8 cellular contexts compared by ENCODE assay signal in the genomic region with DNA sequence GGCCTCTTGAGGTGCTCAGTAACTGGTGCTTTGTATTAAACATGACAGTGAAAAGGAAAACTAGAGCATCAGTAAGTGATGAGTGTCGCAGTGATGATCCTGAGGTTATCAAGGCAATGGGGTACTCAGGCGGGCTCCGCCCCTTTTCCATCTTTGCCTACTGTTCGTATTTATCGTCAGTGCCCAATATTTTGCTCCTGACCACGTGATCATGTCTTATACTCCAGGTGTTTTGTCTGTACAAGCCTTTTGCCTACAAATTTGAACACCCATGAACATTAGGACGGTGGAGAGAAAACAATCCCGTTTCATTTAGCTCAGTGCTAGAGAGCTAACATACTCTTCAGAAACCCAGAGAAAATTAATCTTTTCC. TPM values are rescaled to one million over a fixed set of nuclear protein-coding genes. Genes with fewer than 3 reads are reported as not detected.
DNase-seq lines count a peak whose midpoint lies in the region; ATAC-seq and TF ChIP-seq lines count a peak whose summit lies in the region.
"Not testable (repeated sequence)": the region's sequence is repeated elsewhere in the genome, so short reads cannot be mapped to it uniquely, and the experiment has no call there.

No MANE protein-coding gene starts in this region.

- H3K4me3 Mint-ChIP-seq in activated naive CD4-positive, alpha-beta T cell treated with anti-CD3 and anti-CD28 coated beads for 36 hours, result peak overlapping the region; percentile 84

- peak overlapping the region; percentile 89 for H3K27ac Mint-ChIP-seq in activated naive CD4-positive, alpha-beta T cell treated with anti-CD3 and anti-CD28 coated beads for 36 hours

- not testable (repeated sequence) for TF ChIP-seq CTCF in 22Rv1 (IDR thresholded peaks at IDR 0.05); GM12875 (IDR thresholded peaks at IDR 0.05; ENCODE audit: borderline replicate concordance, insufficient read depth, low read depth, low read length); OCI-LY7 (conservative IDR thresholded peaks at IDR 0.05; ENCODE audit: low read length); epithelial cell of esophagus (IDR thresholded peaks at IDR 0.05; ENCODE audit: insufficient read depth, low read depth, low read length, missing control alignments); prostate gland (IDR thresholded peaks at IDR 0.05)

- H3K27me3 Mint-ChIP-seq in activated naive CD4-positive, alpha-beta T cell treated with anti-CD3 and anti-CD28 coated beads for 36 hours (ENCODE audit: low read depth), result not testable (repeated sequence)

- H3K27ac ChIP-seq in 22Rv1, result peak overlapping the region; percentile 78
- peak overlapping the region; percentile 51 for H3K27ac ChIP-seq in OCI-LY7 (ENCODE audit: low read depth, low read length, poor library complexity, severe bottlenecking)
- peak overlapping the region; percentile 91 for H3K27ac ChIP-seq in prostate gland

- not testable (repeated sequence) for H4K20me1 ChIP-seq in OCI-LY7 (ENCODE audit: insufficient read depth, low read length)

- TF ChIP-seq POLR2A in prostate gland (IDR thresholded peaks at IDR 0.05), result not testable (repeated sequence)

- DNase-seq in M059J (ENCODE audit: low read depth) (peak; percentile 31), OCI-LY7 (ENCODE audit: low spot score) (peak; percentile 18), epithelial cell of esophagus (ENCODE audit: low read depth) (peak; percentile 58), prostate gland (ENCODE audit: low spot score) (peak; percentile 21)
- not testable (repeated sequence) for DNase-seq in activated naive CD4-positive, alpha-beta T cell treated with anti-CD3 and anti-CD28 coated beads for 36 hours; left lobe of liver (ENCODE audit: low spot score)

- H3K4me1 ChIP-seq in OCI-LY7 (ENCODE audit: insufficient read depth, low read length, poor library complexity, severe bottlenecking); prostate gland (replicated peaks): not testable (repeated sequence)

- POLR2A ChIA-PET in OCI-LY7 (lab: Charles Lee), result not testable (repeated sequence)

- H3K4me3 ChIP-seq in GM12875 (ENCODE audit: low read depth, low read length) (peak overlapping the region; percentile 56), OCI-LY7 (ENCODE audit: low read depth, low read length, poor library complexity, severe bottlenecking) (peak overlapping the region; percentile 69), epithelial cell of esophagus (ENCODE audit: low read length) (peak overlapping the region; percentile 50), prostate gland (peak overlapping the region; percentile 35 to 38)

- TSS peak; percentile 85 for BruUV-seq in OCI-LY7 (replicated peaks; lab: Mats Ljungman, UMichigan)

- not testable (repeated sequence) for H3K9me3 ChIP-seq in OCI-LY7 (ENCODE audit: low read length); prostate gland

- peaks cover 13% of the 10 kb centered on the region for H3K36me3 ChIP-seq in OCI-LY7 (ENCODE audit: insufficient read depth, low read length)
- not testable (repeated sequence) for H3K36me3 ChIP-seq in prostate gland

- H3K9me3 Mint-ChIP-seq in activated naive CD4-positive, alpha-beta T cell treated with anti-CD3 and anti-CD28 coated beads for 36 hours, result not testable (repeated sequence)

- not testable (repeated sequence) for H3K27me3 ChIP-seq in prostate gland (replicated peaks; ENCODE audit: insufficient read depth)

- 0% methylated on average over 8 of the region's 8 CpGs for whole genome bisulfite sequencing in prostate gland

- not testable (repeated sequence) for H3K9me2 ChIP-seq in OCI-LY7 (ENCODE audit: insufficient read depth, low read length)

- not testable (repeated sequence) for H3K4me1 Mint-ChIP-seq in activated naive CD4-positive, alpha-beta T cell treated with anti-CD3 and anti-CD28 coated beads for 36 hours (ENCODE audit: low read depth)

- H3K79me2 ChIP-seq in OCI-LY7 (ENCODE audit: insufficient read depth, low read depth, low read length), result not testable (repeated sequence)

- ATAC-seq in left lobe of liver, result peak; percentile 36

- not testable (repeated sequence) for H3K36me3 Mint-ChIP-seq in activated naive CD4-positive, alpha-beta T cell treated with anti-CD3 and anti-CD28 coated beads for 36 hours (ENCODE audit: low read depth)

- CTCF ChIA-PET in OCI-LY7 (lab: Charles Lee; ENCODE audit: unreplicated experiment); activated naive CD4-positive, alpha-beta T cell treated with anti-CD3 and anti-CD28 coated beads for 36 hours (lab: Charles Lee): not testable (repeated sequence)

- intact Hi-C loops in OCI-LY7 (cut with micrococcal nuclease; ENCODE audit: unreplicated experiment); prostate gland (cut with DNase I): not testable (repeated sequence)
- intact Hi-C loops in activated naive CD4-positive, alpha-beta T cell treated with anti-CD3 and anti-CD28 coated beads for 36 hours (cut with micrococcal nuclease), result loop anchor here (1.0 to 5.0 kb wide), 2 partner anchors 230 to 294 kb away; partner anchors contain the start of genes UAP1 and UHMK1

- not testable (repeated sequence) for H2AFZ ChIP-seq in OCI-LY7 (ENCODE audit: low read length)

- peak overlapping the region; percentile 61 for H3K4me2 ChIP-seq in OCI-LY7 (ENCODE audit: low read length)

RNA-seq across cellular contexts. Expression of gene HSD17B7, which starts 0.5 kb away (rescaled TPM):
- 45.5 and 57.2 TPM in 2 replicates for total RNA-seq in M059J (2014; rRNA removed; shearing (Covaris generic))
- 41.2 and 47.6 TPM in 2 replicates for total RNA-seq in OCI-LY7 (2014; rRNA removed; shearing (Covaris generic))
- 48.5 and 51.1 TPM in 2 replicates for total RNA-seq in OCI-LY7 (2022)
- 10 to 100 TPM; 32.7 to 38.7 TPM for total RNA-seq in activated naive CD4-positive, alpha-beta T cell treated with anti-CD3 and anti-CD28 coated beads for 36 hours
- total RNA-seq in left lobe of liver, result 14.6 TPM
- 10 to 100 TPM; 14.1 to 14.7 TPM for total RNA-seq in prostate gland
